8 cellular contexts compared by ENCODE assay signal in genomic region chr11:64241430-64242153, GRCh38. TPM values are rescaled to one million over a fixed set of nuclear protein-coding genes. Genes with fewer than 3 reads are reported as not detected.
DNase-seq lines count a peak whose midpoint lies in the region; ATAC-seq and TF ChIP-seq lines count a peak whose summit lies in the region.

No MANE protein-coding gene starts in this region.

- H3K27ac Mint-ChIP-seq in activated T-cell treated with anti-CD3 and anti-CD28 coated beads, Interleukin-2, amount 50 U/mL, for 24 hours, result peak overlapping the region; percentile 98
- peak overlapping the region; percentile 97 to 100 (median 99) for H3K27ac Mint-ChIP-seq in naive thymus-derived CD4-positive, alpha-beta T cell
- H3K27ac Mint-ChIP-seq in stimulated activated effector memory CD8-positive, alpha-beta T cell treated with anti-CD3 and anti-CD28 coated beads, Interleukin-12 subunit alpha, Interleukin-12 subunit beta, amount 100 ng/mL, for 72 hours, result peak overlapping the region; percentile 95

- peak overlapping the region; percentile 94 for H3K4me2 ChIP-seq in PC-3 (ENCODE audit: low read length)

- H3K27me3 ChIP-seq in PC-3 (ENCODE audit: low read length), result no peaks in the 10 kb centered on the region
- H3K27me3 ChIP-seq in esophagus muscularis mucosa, result no peaks in the 10 kb centered on the region
- no peaks in the 10 kb centered on the region for H3K27me3 ChIP-seq in naive thymus-derived CD4-positive, alpha-beta T cell (ENCODE audit: control insufficient read depth in 2 of 2, insufficient read depth in 2 of 2, low read length in 2 of 2)

- peaks cover 48% of the 10 kb centered on the region for H3K79me2 ChIP-seq in PC-3 (ENCODE audit: low read length)

- H3K36me3 Mint-ChIP-seq in activated T-cell treated with anti-CD3 and anti-CD28 coated beads, Interleukin-2, amount 50 U/mL, for 24 hours (ENCODE audit: low read depth), result peaks cover 80% of the 10 kb centered on the region
- peaks cover 0 to 6% (median 0%) of the 10 kb centered on the region in 5 donors for H3K36me3 Mint-ChIP-seq in naive thymus-derived CD4-positive, alpha-beta T cell
- peaks cover 87% of the 10 kb centered on the region for H3K36me3 Mint-ChIP-seq in stimulated activated effector memory CD8-positive, alpha-beta T cell treated with anti-CD3 and anti-CD28 coated beads, Interleukin-12 subunit alpha, Interleukin-12 subunit beta, amount 100 ng/mL, for 72 hours

- CTCF ChIA-PET in PC-3 (lab: Charles Lee), result interaction anchor here (0.6 to 1.1 kb wide), 5 partner anchors 11 to 573 kb away, joined by 3 to 7 read pairs (median 4); partner anchors contain the start of gene CATSPERZ
- CTCF ChIA-PET in naive thymus-derived CD4-positive, alpha-beta T cell (lab: Charles Lee), result interaction anchor here (1.0 to 1.8 kb wide), 6 partner anchors 9 to 63 kb away, joined by 3 to 11 read pairs (median 6); partner anchors contain the start of genes FERMT3, NUDT22, PLCB3 and TRPT1

- H3F3A ChIP-seq in PC-3 (ENCODE audit: low read length, unreplicated experiment), result peaks cover 16% of the 10 kb centered on the region

- no peak for TF ChIP-seq EP300 in esophagus muscularis mucosa (IDR thresholded peaks at IDR 0.05)

- peaks cover 14% of the 10 kb centered on the region; the same call in 1 of the 2 replicates for H3K36me3 ChIP-seq in PC-3 (ENCODE audit: low read depth, low read length)
- peaks cover 23 to 46% (median 38%) of the 10 kb centered on the region in 4 donors for H3K36me3 ChIP-seq in esophagus muscularis mucosa
- peaks cover 0 to 30% (median 6%) of the 10 kb centered on the region in 3 experiments for H3K36me3 ChIP-seq in naive thymus-derived CD4-positive, alpha-beta T cell (ENCODE audit: control insufficient read depth in 2 of 3, insufficient read depth in 3 of 3, low read length in 3 of 3)

- H3K9me3 Mint-ChIP-seq in activated T-cell treated with anti-CD3 and anti-CD28 coated beads, Interleukin-2, amount 50 U/mL, for 24 hours, result no peaks in the 10 kb centered on the region
- H3K9me3 Mint-ChIP-seq in naive thymus-derived CD4-positive, alpha-beta T cell, result no peaks in the 10 kb centered on the region
- H3K9me3 Mint-ChIP-seq in stimulated activated effector memory CD8-positive, alpha-beta T cell treated with anti-CD3 and anti-CD28 coated beads, Interleukin-12 subunit alpha, Interleukin-12 subunit beta, amount 100 ng/mL, for 72 hours, result no peaks in the 10 kb centered on the region

- DNase-seq in DMS153 (lab: John Stamatoyannopoulos, UW) (peak; percentile 93), PC-3 (peak; percentile 100), esophagus muscularis mucosa (ENCODE audit: extremely low spot score) (peak; percentile 100)
- DNase-seq in Jurkat, Clone E6-1 (ENCODE audit: low read depth, low spot score), result peak; percentile 97
- peak; percentile 100 for DNase-seq in activated T-cell treated with anti-CD3 and anti-CD28 coated beads, Interleukin-2, amount 50 U/mL, for 24 hours
- peak; percentile 99 to 100 (median 100) for DNase-seq in naive thymus-derived CD4-positive, alpha-beta T cell
- peak; percentile 99 to 100 for DNase-seq in stimulated activated effector memory CD8-positive, alpha-beta T cell treated with anti-CD3 and anti-CD28 coated beads, Interleukin-12 subunit alpha, Interleukin-12 subunit beta, amount 100 ng/mL, for 72 hours (ENCODE audit: low spot score in 2 of 2)

- peaks cover 46% of the 10 kb centered on the region for H3K4me1 Mint-ChIP-seq in activated T-cell treated with anti-CD3 and anti-CD28 coated beads, Interleukin-2, amount 50 U/mL, for 24 hours (ENCODE audit: low read depth)
- peaks cover 8 to 45% (median 30%) of the 10 kb centered on the region in 7 donors for H3K4me1 Mint-ChIP-seq in naive thymus-derived CD4-positive, alpha-beta T cell
- peaks cover 39% of the 10 kb centered on the region for H3K4me1 Mint-ChIP-seq in stimulated activated effector memory CD8-positive, alpha-beta T cell treated with anti-CD3 and anti-CD28 coated beads, Interleukin-12 subunit alpha, Interleukin-12 subunit beta, amount 100 ng/mL, for 72 hours

- no TSS peak for BruUV-seq in PC-3 (replicated peaks; lab: Mats Ljungman, UMichigan)

- H3K4me3 Mint-ChIP-seq in activated T-cell treated with anti-CD3 and anti-CD28 coated beads, Interleukin-2, amount 50 U/mL, for 24 hours, result peak overlapping the region; percentile 91
- peak overlapping the region; percentile 80 to 95 (median 89) for H3K4me3 Mint-ChIP-seq in naive thymus-derived CD4-positive, alpha-beta T cell
- peak overlapping the region; percentile 95 for H3K4me3 Mint-ChIP-seq in stimulated activated effector memory CD8-positive, alpha-beta T cell treated with anti-CD3 and anti-CD28 coated beads, Interleukin-12 subunit alpha, Interleukin-12 subunit beta, amount 100 ng/mL, for 72 hours

- H3K9me2 ChIP-seq in PC-3 (replicated peaks; ENCODE audit: low read length), result no peaks in the 10 kb centered on the region

- H2AFZ ChIP-seq in PC-3 (ENCODE audit: low read length), result peak overlapping the region; percentile 24; the same call in 1 of the 2 replicates

- H4K20me1 ChIP-seq in PC-3 (ENCODE audit: low read length), result peaks cover 8% of the 10 kb centered on the region; the same call in 1 of the 2 replicates

- H3K4me1 ChIP-seq in PC-3 (ENCODE audit: insufficient read depth, low read length), result peaks cover 66% of the 10 kb centered on the region
- peaks cover 34 to 55% (median 50%) of the 10 kb centered on the region in 4 donors for H3K4me1 ChIP-seq in esophagus muscularis mucosa
- peaks cover 21 to 31% of the 10 kb centered on the region in 2 donors for H3K4me1 ChIP-seq in naive thymus-derived CD4-positive, alpha-beta T cell (ENCODE audit: control insufficient read depth in 2 of 2, insufficient read depth in 2 of 2, low read length in 2 of 2)

- H3K9ac ChIP-seq in PC-3 (ENCODE audit: low read length), result peak overlapping the region; percentile 89

- no peaks in the 10 kb centered on the region for H3K27me3 Mint-ChIP-seq in activated T-cell treated with anti-CD3 and anti-CD28 coated beads, Interleukin-2, amount 50 U/mL, for 24 hours
- H3K27me3 Mint-ChIP-seq in naive thymus-derived CD4-positive, alpha-beta T cell, result no peaks in the 10 kb centered on the region

- TF ChIP-seq POLR2A in esophagus muscularis mucosa (IDR thresholded peaks at IDR 0.05; ENCODE audit: low read depth), result peak; percentile 69

- ATAC-seq in GM21576 (IDR thresholded peaks at IDR 0.05; ENCODE audit: unreplicated experiment) (peak; percentile 58), PC-3 (peak; percentile 6)
- no peak for ATAC-seq in naive thymus-derived CD4-positive, alpha-beta T cell
- peak; percentile 6 for ATAC-seq in stimulated activated effector memory CD8-positive, alpha-beta T cell treated with anti-CD3 and anti-CD28 coated beads, Interleukin-12 subunit alpha, Interleukin-12 subunit beta, amount 100 ng/mL, for 72 hours

- intact Hi-C loops in PC-3 (cut with micrococcal nuclease) (loop anchor here (2.0 kb wide), 1 partner anchor 63 kb away; the partner anchor contains the start of gene ESRRA), esophagus muscularis mucosa (cut with DNase I) (no loop called here)
- intact Hi-C loops in naive thymus-derived CD4-positive, alpha-beta T cell (cut with micrococcal nuclease), result loop anchor here (1.0 to 5.0 kb wide), 17 partner anchors 9 to 506 kb away; partner anchors contain the start of genes DNAJC4 (in 2 of the 2), ESRRA (in 2 of the 2), FERMT3 (in 2 of the 2) and GPR137 (in 2 of the 2)

- H3K27ac ChIP-seq in PC-3 (ENCODE audit: low read length), result peak overlapping the region; percentile 98
- peak overlapping the region; percentile 97 to 100 (median 98) for H3K27ac ChIP-seq in esophagus muscularis mucosa (replicated peaks in 1 of 4)
- peak overlapping the region; percentile 99 for H3K27ac ChIP-seq in naive thymus-derived CD4-positive, alpha-beta T cell (ENCODE audit: low read depth, low read length)

- POLR2A ChIA-PET in PC-3 (lab: Charles Lee; ENCODE audit: unreplicated experiment), result interaction anchor here (0.6 to 1.0 kb wide), 6 partner anchors 26 to 506 kb away, joined by 3 to 9 read pairs (median 4); partner anchors contain the start of gene PRDX5
- POLR2A ChIA-PET in naive thymus-derived CD4-positive, alpha-beta T cell (lab: Charles Lee), result interaction anchor here (0.8 to 12.3 kb wide), 16 partner anchors 8 to 503 kb away, joined by 3 to 154 read pairs (median 5); partner anchors contain the start of genes ESRRA, FERMT3, NUDT22 and PLCB3

- H3K9me3 ChIP-seq in PC-3 (ENCODE audit: low read length) (no peaks in the 10 kb centered on the region), esophagus muscularis mucosa (no peaks in the 10 kb centered on the region)
- H3K9me3 ChIP-seq in naive thymus-derived CD4-positive, alpha-beta T cell (ENCODE audit: control insufficient read depth in 2 of 3, low read length in 3 of 3), result no peaks in the 10 kb centered on the region

- under 1% methylated on average over 15 of the region's 53 CpGs for WGBS in esophagus muscularis mucosa

- TF ChIP-seq CTCF in PC-3 (conservative IDR thresholded peaks at IDR 0.05; ENCODE audit: low read depth, low read length) (no peak), esophagus muscularis mucosa (IDR thresholded peaks at IDR 0.05) (no peak)

- H3K4me3 ChIP-seq in Jurkat, Clone E6-1 (ENCODE audit: low read length), result peak overlapping the region; percentile 66
- H3K4me3 ChIP-seq in PC-3 (ENCODE audit: low read length), result peak overlapping the region; percentile 87
- peak overlapping the region; percentile 77 to 98 (median 90) for H3K4me3 ChIP-seq in esophagus muscularis mucosa
- peak overlapping the region; percentile 73 for H3K4me3 ChIP-seq in naive thymus-derived CD4-positive, alpha-beta T cell (ENCODE audit: low read length)

RNA-seq across cellular contexts. Expression of gene FKBP2, which starts 0.7 kb away (rescaled TPM):
- 113 TPM for polyA plus RNA-seq in Jurkat, Clone E6-1 (2012; ENCODE audit: insufficient read depth, insufficient read length)
- total RNA-seq in PC-3 (2014; rRNA removed) (215 and 248 TPM in 2 replicates), esophagus muscularis mucosa (10 to 100 TPM; 49.0 to 87.8 (median 65.5) TPM)
- total RNA-seq in naive thymus-derived CD4-positive, alpha-beta T cell, result 10 to 100 TPM; 20.3 to 46.6 (median 33.5) TPM
- polyA plus RNA-seq in naive thymus-derived CD4-positive, alpha-beta T cell, result 10 to 100 TPM; 61.8 to 81.4 TPM

RNA-seq across cellular contexts. Expression of gene PPP1R14B, which starts 5.2 kb away (rescaled TPM):
- 339 TPM for polyA plus RNA-seq in Jurkat, Clone E6-1 (2012; ENCODE audit: insufficient read depth, insufficient read length)
- total RNA-seq in PC-3 (2014; rRNA removed) (1,496 and 2,060 TPM in 2 replicates), esophagus muscularis mucosa (10 to 100 TPM; 50.4 to 92.9 (median 79.8) TPM)
- 100 to 1,000 TPM in 1 of 5 experiments, 10 to 100 TPM in 4; 20.1 to 116 (median 26.0) TPM for total RNA-seq in naive thymus-derived CD4-positive, alpha-beta T cell
- 10 to 100 TPM; 23.9 to 29.5 TPM for polyA plus RNA-seq in naive thymus-derived CD4-positive, alpha-beta T cell

RNA-seq across cellular contexts. Expression of gene VEGFB, which starts 7.2 kb away (rescaled TPM):
- 119 TPM for polyA plus RNA-seq in Jurkat, Clone E6-1 (2012; ENCODE audit: insufficient read depth, insufficient read length)
- total RNA-seq in PC-3 (2014; rRNA removed) (27.9 and 39.4 TPM in 2 replicates), esophagus muscularis mucosa (100 to 1,000 TPM in 2 of 4 donors, 10 to 100 TPM in 2; 92.3 to 144 (median 108) TPM)
- total RNA-seq in naive thymus-derived CD4-positive, alpha-beta T cell, result 10 to 100 TPM; 30.6 to 99.5 (median 88.0) TPM
- polyA plus RNA-seq in naive thymus-derived CD4-positive, alpha-beta T cell, result 10 to 100 TPM; 12.9 to 15.3 TPM

RNA-seq across cellular contexts. Expression of gene PLCB3, which starts 9.7 kb away (rescaled TPM):
- 13.5 TPM for polyA plus RNA-seq in Jurkat, Clone E6-1 (2012; ENCODE audit: insufficient read depth, insufficient read length)
- total RNA-seq in PC-3 (2014; rRNA removed), result 69.0 and 88.3 TPM in 2 replicates
- total RNA-seq in esophagus muscularis mucosa, result 10 to 100 TPM; 18.9 to 36.5 (median 25.3) TPM
- total RNA-seq in naive thymus-derived CD4-positive, alpha-beta T cell, result 10 to 100 TPM in 2 of 5 experiments, 1 to 10 TPM in 3; 3.3 to 12.1 (median 8.1) TPM
- polyA plus RNA-seq in naive thymus-derived CD4-positive, alpha-beta T cell, result under 1 TPM; 0.19 to 0.81 TPM

RNA-seq across cellular contexts. Expression of gene DNAJC4, which starts 11.2 kb away (rescaled TPM):
- polyA plus RNA-seq in Jurkat, Clone E6-1 (2012; ENCODE audit: insufficient read depth, insufficient read length), result 45.4 TPM
- total RNA-seq in PC-3 (2014; rRNA removed), result 20.4 and 25.4 TPM in 2 replicates
- 10 to 100 TPM; 19.4 to 40.4 (median 25.3) TPM for total RNA-seq in esophagus muscularis mucosa
- 10 to 100 TPM; 39.3 to 61.7 (median 47.4) TPM for total RNA-seq in naive thymus-derived CD4-positive, alpha-beta T cell
- 10 to 100 TPM; 24.3 to 26.7 TPM for polyA plus RNA-seq in naive thymus-derived CD4-positive, alpha-beta T cell

Comparison
In these comparisons a context has a peak if more than half of its experiments do, and no peak if none do; other contexts are left out.
1. RNA of gene PPP1R14B, which starts 5.2 kb away (total RNA-seq): 1,496 to 2,060 TPM in PC-3; 50.4 to 92.9 TPM in esophagus muscularis mucosa and 20.1 to 116 TPM in naive thymus-derived CD4-positive, alpha-beta T cell; every median in the first group is over 10 times any median in the second.
2. Peak in every context shown above with its lines, with median percentiles within 50 percentile points of each other: DNase-seq, H3K4me3 ChIP-seq, H3K27ac ChIP-seq, H3K27ac Mint-ChIP-seq and H3K4me3 Mint-ChIP-seq.